Comparison of ENCODE assay signal across 34 cellular contexts in genomic region chr17:66970797-66971196, GRCh38. TPM values are rescaled to one million over a fixed set of nuclear protein-coding genes. Genes with fewer than 3 reads are reported as not detected.
"Had no signal": no experiment of that assay in that cellular context is flagged by ENCODE, and none has a peak within 500 bp of the region (broad histone marks: within the 10 kb centered on the region; RNA-seq: fewer than 3 reads in every experiment).

No MANE protein-coding gene starts in this region.

- H3K27me3 ChIP-seq: SJCRH30 had no signal

- H3K27ac Mint-ChIP-seq: activated CD4-positive, alpha-beta memory T cell treated with anti-CD3 and anti-CD28 coated beads, Interleukin-2, amount 10 ng/mL, durations not matched to agents 7 days and 5 days; activated CD8-positive, alpha-beta memory T cell treated with anti-CD3 and anti-CD28 coated beads, Interleukin-2, amount 10 ng/mL, durations not matched to agents 7 days and 5 days; activated naive CD4-positive, alpha-beta T cell treated with anti-CD3 and anti-CD28 coated beads, Interleukin-2, amount 10 ng/mL, durations not matched to agents 7 days and 5 days; activated naive CD8-positive, alpha-beta T cell; activated naive CD8-positive, alpha-beta T cell treated with anti-CD3 and anti-CD28 coated beads, Interleukin-2, amount 50 U/mL, for 24 hours had no signal

- H3K9me3 ChIP-seq: MG63, SJCRH30 had no signal

- H3K36me3 ChIP-seq: MG63, SJCRH30 had no signal

- H3K9me3 Mint-ChIP-seq: activated CD4-positive, alpha-beta memory T cell treated with anti-CD3 and anti-CD28 coated beads, Interleukin-2, amount 10 ng/mL, durations not matched to agents 7 days and 5 days; activated naive CD4-positive, alpha-beta T cell treated with anti-CD3 and anti-CD28 coated beads, Interleukin-2, amount 10 ng/mL, durations not matched to agents 7 days and 5 days; activated naive CD8-positive, alpha-beta T cell treated with anti-CD3 and anti-CD28 coated beads, Interleukin-2, amount 50 U/mL, for 24 hours had no signal

- H3K36me3 Mint-ChIP-seq: activated CD8-positive, alpha-beta memory T cell treated with anti-CD3 and anti-CD28 coated beads, Interleukin-2, amount 10 ng/mL, durations not matched to agents 7 days and 5 days; activated naive CD4-positive, alpha-beta T cell treated with anti-CD3 and anti-CD28 coated beads, Interleukin-2, amount 10 ng/mL, durations not matched to agents 7 days and 5 days; activated naive CD8-positive, alpha-beta T cell had no signal

- DNase-seq: activated CD4-positive, alpha-beta memory T cell treated with anti-CD3 and anti-CD28 coated beads, Interleukin-2, amount 10 ng/mL, durations not matched to agents 7 days and 5 days; activated CD4-positive, alpha-beta T cell treated with anti-CD3 and anti-CD28 coated beads for 1 hour; activated CD4-positive, alpha-beta T cell treated with anti-CD3 and anti-CD28 coated beads for 48 hours; activated CD4-positive, CD25-positive, alpha-beta regulatory T cell; activated CD8-positive, alpha-beta memory T cell treated with anti-CD3 and anti-CD28 coated beads for 24 hours; activated CD8-positive, alpha-beta memory T cell treated with anti-CD3 and anti-CD28 coated beads, Interleukin-2, amount 10 ng/mL, durations not matched to agents 7 days and 5 days; activated CD8-positive, alpha-beta memory T cell treated with anti-CD3 and anti-CD28 coated beads, Interleukin-2, amount 50 U/mL, for 48 hours; activated effector memory CD4-positive, alpha-beta T cell treated with Interleukin-2 at 50 U/mL for 16 hours; activated naive CD4-positive, alpha-beta T cell treated with anti-CD3 and anti-CD28 coated beads, Interleukin-2, amount 10 ng/mL, durations not matched to agents 7 days and 5 days; activated naive CD8-positive, alpha-beta T cell treated with anti-CD3 and anti-CD28 coated beads, Interleukin-2, amount 50 U/mL, for 24 hours; activated T-cell treated with anti-CD3 and anti-CD28 coated beads, Interleukin-2, amount 50 U/mL, for 48 hours; anterior cingulate cortex; central memory CD4-positive, alpha-beta T cell; Kasumi-1; KG1; MG63; MV-4-11; NCI-H1092; NCI-H1436 treated with DMSO at 0.1 percent for 48 hours; NCI-H1694 treated with DMSO at 0.1 percent for 48 hours; NCI-H2029; NCI-H2171; NCI-H2227 treated with DMSO at 0.1 percent for 48 hours; NCI-H446 treated with DMSO at 0.1 percent for 48 hours; SHP77; SW 1271; T-helper 1 cell; T-helper 2 cell; T-helper 9 cell had no signal

- H3K27ac ChIP-seq: SJCRH30, VCaP had no signal

- H3K4me1 ChIP-seq: SJCRH30 had no signal

- H3K4me3 Mint-ChIP-seq: activated CD4-positive, alpha-beta memory T cell treated with anti-CD3 and anti-CD28 coated beads, Interleukin-2, amount 10 ng/mL, durations not matched to agents 7 days and 5 days; activated CD8-positive, alpha-beta memory T cell treated with anti-CD3 and anti-CD28 coated beads, Interleukin-2, amount 10 ng/mL, durations not matched to agents 7 days and 5 days; activated naive CD4-positive, alpha-beta T cell treated with anti-CD3 and anti-CD28 coated beads, Interleukin-2, amount 10 ng/mL, durations not matched to agents 7 days and 5 days; activated naive CD8-positive, alpha-beta T cell; activated naive CD8-positive, alpha-beta T cell treated with anti-CD3 and anti-CD28 coated beads, Interleukin-2, amount 50 U/mL, for 24 hours; brain had no signal

- H3K4me3 ChIP-seq: MG63, SJCRH30 had no signal

RNA-seq across cellular contexts. Expression of gene CACNG4, which starts 6.3 kb away (rescaled TPM):
- total RNA-seq: activated CD4-positive, alpha-beta memory T cell treated with anti-CD3 and anti-CD28 coated beads, Interleukin-2, amount 10 ng/mL, durations not matched to agents 7 days and 5 days; activated CD8-positive, alpha-beta memory T cell treated with anti-CD3 and anti-CD28 coated beads, Interleukin-2, amount 10 ng/mL, durations not matched to agents 7 days and 5 days; bronchial epithelial cell had no signal
